In genomic region chr1:226405411-226405988, GRCh38 we compare ENCODE assay signal across 9 cellular contexts. TPM values are rescaled to one million over a fixed set of nuclear protein-coding genes. Genes with fewer than 3 reads are reported as not detected.
DNase-seq lines count a peak whose midpoint lies in the region; ATAC-seq and TF ChIP-seq lines count a peak whose summit lies in the region.
"Had no signal": no experiment of that assay in that cellular context is flagged by ENCODE, and none has a peak within 500 bp of the region (broad histone marks: within the 10 kb centered on the region; RNA-seq: fewer than 3 reads in every experiment).

No MANE protein-coding gene starts in this region.

- intact Hi-C loops in CD14-positive monocyte (cut with micrococcal nuclease): no loop called here

- TF ChIP-seq CTCF in CD14-positive monocyte (IDR thresholded peaks at IDR 0.05) (no peak), glutamatergic neuron (IDR thresholded peaks at IDR 0.05; ENCODE audit: partially characterized antibody, unreplicated experiment) (no peak)

- no peak for DNase-seq in CD14-positive monocyte (ENCODE audit: low spot score)
- DNase-seq in SIG-M5 (lab: John Stamatoyannopoulos, UW): peak; percentile 44
- no peak for DNase-seq in glutamatergic neuron
- no peak for DNase-seq in NCI-H345 treated with DMSO at 0.1 percent for 48 hours (lab: John Stamatoyannopoulos, UW; ENCODE audit: unreplicated experiment)
- DNase-seq in stimulated activated CD4-positive, alpha-beta T cell treated with anti-CD3 and anti-CD28 coated beads, Interleukin-1b, Interleukin-23, amount 100 ng/mL, for 48 hours: no peak

- H3K9me3 Mint-ChIP-seq in CD14-positive monocyte (peaks cover 0 to 2% (median 0%) of the 10 kb centered on the region in 7 donors), glutamatergic neuron (ENCODE audit: unreplicated experiment) (peaks cover 11% of the 10 kb centered on the region)

- H3K27me3 Mint-ChIP-seq in CD14-positive monocyte (ENCODE audit: low read depth in 3 of 3) (no peaks in the 10 kb centered on the region), glutamatergic neuron (ENCODE audit: unreplicated experiment) (peaks cover 8% of the 10 kb centered on the region)

- ATAC-seq in GM19324 (IDR thresholded peaks at IDR 0.05; ENCODE audit: low FRiP score, unreplicated experiment) (peak; percentile 23), GM21737 (IDR thresholded peaks at IDR 0.05; ENCODE audit: unreplicated experiment) (no peak), GM21381 (IDR thresholded peaks at IDR 0.05; ENCODE audit: unreplicated experiment) (no peak)
- ATAC-seq: Right ventricle myocardium inferior had no signal

- H3K36me3 Mint-ChIP-seq in CD14-positive monocyte (peaks cover 17 to 20% of the 10 kb centered on the region in 2 donors), glutamatergic neuron (ENCODE audit: unreplicated experiment) (no peaks in the 10 kb centered on the region)

- H3K4me1 Mint-ChIP-seq in CD14-positive monocyte (peaks cover 42% of the 10 kb centered on the region), glutamatergic neuron (ENCODE audit: low read depth, unreplicated experiment) (peaks cover 46% of the 10 kb centered on the region)

- H3K4me3 Mint-ChIP-seq in CD14-positive monocyte: peak overlapping the region; percentile 25 to 63
- H3K4me3 Mint-ChIP-seq in glutamatergic neuron (ENCODE audit: unreplicated experiment): peak overlapping the region; percentile 96

- H3K27ac Mint-ChIP-seq in CD14-positive monocyte (peak overlapping the region in 6 of 7 donors; percentile 4 to 69 (median 34)), glutamatergic neuron (ENCODE audit: unreplicated experiment) (no peak overlapping the region)

RNA-seq across cellular contexts. Expression of gene PARP1, which starts 2.4 kb away (rescaled TPM):
- 10 to 100 TPM; 17.7 to 23.3 TPM for polyA plus RNA-seq in CD14-positive monocyte
- total RNA-seq in glutamatergic neuron (ENCODE audit: unreplicated experiment): 168 TPM
